13 cellular contexts compared by ENCODE assay signal in genomic region chr1:12432897-12433296, GRCh38.
A peak's percentile ranks its signal among the peaks of the same experiment; 100 is the strongest.
DNase-seq lines count a peak whose midpoint lies in the region; ATAC-seq and TF ChIP-seq lines count a peak whose summit lies in the region.
"Had no signal": no experiment of that assay in that cellular context is flagged by ENCODE, and none has a peak within 500 bp of the region (broad histone marks: within the 10 kb centered on the region; RNA-seq: fewer than 3 reads in every experiment).

No MANE protein-coding gene starts in this region.

- no peak for TF ChIP-seq EP300 in stomach (IDR thresholded peaks at IDR 0.05)

- no peak for TF ChIP-seq CTCF in HCT116 (IDR thresholded peaks at IDR 0.05 in 2 of 3, conservative IDR thresholded peaks at IDR 0.05 in 1 of 3; ENCODE audit: borderline replicate concordance in 1 of 3, insufficient read depth in 1 of 3, low read depth in 2 of 3, low read length in 2 of 3)
- no peak for TF ChIP-seq CTCF in lower lobe of right lung (IDR thresholded peaks at IDR 0.05)
- TF ChIP-seq CTCF in stomach (IDR thresholded peaks at IDR 0.05) = no peak

- no peak for TF ChIP-seq POLR2A in HCT116 (IDR thresholded peaks at IDR 0.05; ENCODE audit: borderline replicate concordance, extremely low read depth, insufficient read depth, insufficient read length)
- no peak for TF ChIP-seq POLR2A in stomach (IDR thresholded peaks at IDR 0.05)

- CTCF ChIA-PET in HCT116 (lab: Charles Lee) = no interaction called here

- H3K9me3 ChIP-seq in HCT116 (ENCODE audit: control insufficient read depth in 1 of 2, insufficient read depth in 1 of 2, low read depth in 1 of 2, low read length in 2 of 2) = peaks cover 0 to 4% of the 10 kb centered on the region in 2 experiments; a peak in 1 of 4 replicates
- H3K9me3 ChIP-seq in lower lobe of right lung = no peaks in the 10 kb centered on the region
- H3K9me3 ChIP-seq in stomach = no peaks in the 10 kb centered on the region

- no peak for ATAC-seq in HCT116
- ATAC-seq in activated naive CD8-positive, alpha-beta T cell treated with anti-CD3 and anti-CD28 coated beads, Interleukin-2, amount 50 U/mL, for 24 hours = no peak
- no peak for ATAC-seq in lower lobe of right lung
- no peak for ATAC-seq in GM18498 (IDR thresholded peaks at IDR 0.05; ENCODE audit: unreplicated experiment)

- peaks cover 5% of the 10 kb centered on the region for H3K9me3 Mint-ChIP-seq in activated naive CD8-positive, alpha-beta T cell treated with anti-CD3 and anti-CD28 coated beads, Interleukin-2, amount 50 U/mL, for 24 hours
- H3K9me3 Mint-ChIP-seq: endodermal cell had no signal

- peaks cover 40 to 52% of the 10 kb centered on the region in 2 experiments for H3K4me1 ChIP-seq in HCT116 (ENCODE audit: control insufficient read depth in 1 of 2, insufficient read depth in 2 of 2, low read length in 2 of 2)
- H3K4me1 ChIP-seq in lower lobe of right lung = peaks cover 52% of the 10 kb centered on the region
- peaks cover 31 to 61% (median 50%) of the 10 kb centered on the region in 4 donors for H3K4me1 ChIP-seq in stomach

- WGBS in stomach, 5 donors = 87 to 94% (median 88%) methylated on average over 6 of the region's 6 CpGs

- no TSS peak for BruUV-seq in HCT116 (replicated peaks; lab: Mats Ljungman, UMichigan)

- no peaks in the 10 kb centered on the region for H3K9me2 ChIP-seq in HCT116 (ENCODE audit: insufficient read depth)

- H2AFZ ChIP-seq in HCT116 (ENCODE audit: low read depth, low read length, poor library complexity, severe bottlenecking) = no peak overlapping the region

- H3K36me3 Mint-ChIP-seq in activated naive CD8-positive, alpha-beta T cell treated with anti-CD3 and anti-CD28 coated beads, Interleukin-2, amount 50 U/mL, for 24 hours (ENCODE audit: low read depth) = peaks cover 46% of the 10 kb centered on the region

- H3K79me2 ChIP-seq in HCT116 (ENCODE audit: insufficient read depth, low read length) = no peaks in the 10 kb centered on the region

- peak overlapping the region in 1 of 2 experiments; percentile 31; a peak in 2 of 4 replicates for H3K4me3 ChIP-seq in HCT116 (replicated peaks in 1 of 2; ENCODE audit: low read depth in 1 of 2, low read length in 2 of 2)
- no peak overlapping the region for H3K4me3 ChIP-seq in lower lobe of right lung
- H3K4me3 ChIP-seq in stomach = no peak overlapping the region

- DNase-seq in HCT116 (ENCODE audit: low read depth, low spot score) (no peak), lower lobe of right lung (no peak), stomach (no peak), Kasumi-1 (lab: John Stamatoyannopoulos, UW) (no peak), NCI-H748 (lab: John Stamatoyannopoulos, UW; ENCODE audit: unreplicated experiment) (no peak), GDM1 (lab: John Stamatoyannopoulos, UW) (no peak)
- DNase-seq in activated naive CD8-positive, alpha-beta T cell treated with anti-CD3 and anti-CD28 coated beads, Interleukin-2, amount 50 U/mL, for 24 hours = no peak
- DNase-seq: naive B cell; NCI-H1105; NCI-H524 treated with DMSO at 0.1 percent for 48 hours; stimulated activated CD8-positive, alpha-beta memory T cell treated with anti-CD3 and anti-CD28 coated beads, Interleukin-4, amount 100 ng/mL, for 48 hours had no signal

- no peaks in the 10 kb centered on the region for H3K27me3 ChIP-seq in HCT116 (ENCODE audit: insufficient read depth, low read length)
- no peaks in the 10 kb centered on the region for H3K27me3 ChIP-seq in lower lobe of right lung (ENCODE audit: low read depth)
- no peaks in the 10 kb centered on the region for H3K27me3 ChIP-seq in stomach

- H4K20me1 ChIP-seq in HCT116 (ENCODE audit: insufficient read depth) = no peaks in the 10 kb centered on the region

- peak overlapping the region; percentile 43; the same call in 1 of the 2 replicates for H3K9ac ChIP-seq in HCT116 (ENCODE audit: low read length)

- H3K36me3 ChIP-seq in HCT116 (ENCODE audit: control insufficient read depth in 1 of 2, insufficient read depth in 2 of 2, low read length in 2 of 2) (no peaks in the 10 kb centered on the region; a peak in 1 of 4 replicates), lower lobe of right lung (peaks cover 5% of the 10 kb centered on the region), stomach (peaks cover 0 to 22% (median 14%) of the 10 kb centered on the region in 4 donors)

- TF ChIP-seq RAD21 in HCT116 (IDR thresholded peaks at IDR 0.05; ENCODE audit: low read depth) = no peak

- H3K4me3 Mint-ChIP-seq in activated naive CD8-positive, alpha-beta T cell treated with anti-CD3 and anti-CD28 coated beads, Interleukin-2, amount 50 U/mL, for 24 hours = no peak overlapping the region
- H3K4me3 Mint-ChIP-seq: endodermal cell had no signal

- peak overlapping the region; percentile 66 for H3K27ac ChIP-seq in HCT116 (ENCODE audit: low read depth, low read length)
- peak overlapping the region; percentile 67 for H3K27ac ChIP-seq in lower lobe of right lung
- H3K27ac ChIP-seq in stomach = peak overlapping the region in 4 of 5 donors; percentile 69 to 78 (median 72)

- peaks cover 80% of the 10 kb centered on the region for H3K4me1 Mint-ChIP-seq in activated naive CD8-positive, alpha-beta T cell treated with anti-CD3 and anti-CD28 coated beads, Interleukin-2, amount 50 U/mL, for 24 hours

- peak overlapping the region; percentile 73 for H3K4me2 ChIP-seq in HCT116 (ENCODE audit: low read length)

- H3K27me3 Mint-ChIP-seq in activated naive CD8-positive, alpha-beta T cell treated with anti-CD3 and anti-CD28 coated beads, Interleukin-2, amount 50 U/mL, for 24 hours = peaks cover 2% of the 10 kb centered on the region
- H3K27me3 Mint-ChIP-seq: naive B cell had no signal

- RAD21 ChIA-PET in HCT116 (lab: Charles Lee; ENCODE audit: low non-redundant PET in 1 of 2, low total read pairs in 2 of 2, uncharacterized antibody in 2 of 2, unreplicated experiment in 2 of 2) = interaction anchor here in 1 of 2 experiments (0.8 kb wide), 2 partner anchors 53 to 69 kb away, joined by 3 read pairs; no protein-coding TSS in a partner anchor

- H3K27ac Mint-ChIP-seq in activated naive CD8-positive, alpha-beta T cell treated with anti-CD3 and anti-CD28 coated beads, Interleukin-2, amount 50 U/mL, for 24 hours = peak overlapping the region; percentile 94
- H3K27ac Mint-ChIP-seq: endodermal cell had no signal

- intact Hi-C loops in HCT116 (cut with micrococcal nuclease) (loop anchor here (1.0 to 5.0 kb wide), 2 partner anchors 109 to 186 kb away; no protein-coding TSS in a partner anchor), lower lobe of right lung (cut with DNase I) (no loop called here), stomach (cut with DNase I; ENCODE audit: low total_unique reads) (no loop called here)

- POLR2A ChIA-PET in HCT116 (lab: Charles Lee) = interaction anchor here (2.1 kb wide), 1 partner anchor 42 kb away, joined by 5 read pairs; no protein-coding TSS in a partner anchor

TF ChIP-seq in HCT116, 20 proteins besides CTCF, POLR2A, EP300 and RAD21:
- TF ChIP-seq EZH2phosphoT487 (IDR thresholded peaks at IDR 0.05; ENCODE audit: borderline replicate concordance) = no peak
- TF ChIP-seq, protein P1, sequence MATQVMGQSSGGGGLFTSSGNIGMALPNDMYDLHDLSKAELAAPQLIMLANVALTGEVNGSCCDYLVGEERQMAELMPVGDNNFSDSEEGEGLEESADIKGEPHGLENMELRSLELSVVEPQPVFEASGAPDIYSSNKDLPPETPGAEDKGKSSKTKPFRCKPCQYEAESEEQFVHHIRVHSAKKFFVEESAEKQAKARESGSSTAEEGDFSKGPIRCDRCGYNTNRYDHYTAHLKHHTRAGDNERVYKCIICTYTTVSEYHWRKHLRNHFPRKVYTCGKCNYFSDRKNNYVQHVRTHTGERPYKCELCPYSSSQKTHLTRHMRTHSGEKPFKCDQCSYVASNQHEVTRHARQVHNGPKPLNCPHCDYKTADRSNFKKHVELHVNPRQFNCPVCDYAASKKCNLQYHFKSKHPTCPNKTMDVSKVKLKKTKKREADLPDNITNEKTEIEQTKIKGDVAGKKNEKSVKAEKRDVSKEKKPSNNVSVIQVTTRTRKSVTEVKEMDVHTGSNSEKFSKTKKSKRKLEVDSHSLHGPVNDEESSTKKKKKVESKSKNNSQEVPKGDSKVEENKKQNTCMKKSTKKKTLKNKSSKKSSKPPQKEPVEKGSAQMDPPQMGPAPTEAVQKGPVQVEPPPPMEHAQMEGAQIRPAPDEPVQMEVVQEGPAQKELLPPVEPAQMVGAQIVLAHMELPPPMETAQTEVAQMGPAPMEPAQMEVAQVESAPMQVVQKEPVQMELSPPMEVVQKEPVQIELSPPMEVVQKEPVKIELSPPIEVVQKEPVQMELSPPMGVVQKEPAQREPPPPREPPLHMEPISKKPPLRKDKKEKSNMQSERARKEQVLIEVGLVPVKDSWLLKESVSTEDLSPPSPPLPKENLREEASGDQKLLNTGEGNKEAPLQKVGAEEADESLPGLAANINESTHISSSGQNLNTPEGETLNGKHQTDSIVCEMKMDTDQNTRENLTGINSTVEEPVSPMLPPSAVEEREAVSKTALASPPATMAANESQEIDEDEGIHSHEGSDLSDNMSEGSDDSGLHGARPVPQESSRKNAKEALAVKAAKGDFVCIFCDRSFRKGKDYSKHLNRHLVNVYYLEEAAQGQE (IDR thresholded peaks at IDR 0.05; ENCODE audit: low read depth) = no peak
- no peak for TF ChIP-seq CBX3 (IDR thresholded peaks at IDR 0.05; ENCODE audit: low read depth)
- no peak for TF ChIP-seq ZFX (IDR thresholded peaks at IDR 0.05)
- no peak for TF ChIP-seq YY1 (IDR thresholded peaks at IDR 0.05; ENCODE audit: extremely low read depth, insufficient replicate concordance, low read depth, low read length)
- no peak for TF ChIP-seq POLR2AphosphoS5 (IDR thresholded peaks at IDR 0.05; ENCODE audit: low read depth, low read length)
- no peak for TF ChIP-seq JUND (IDR thresholded peaks at IDR 0.05)
- no peak for TF ChIP-seq FOSL1 (IDR thresholded peaks at IDR 0.05; ENCODE audit: low read depth)
- no peak for TF ChIP-seq SRF (IDR thresholded peaks at IDR 0.05; ENCODE audit: low read depth)
- no peak for TF ChIP-seq ATF3 (IDR thresholded peaks at IDR 0.05)
- TF ChIP-seq EZH2 (IDR thresholded peaks at IDR 0.05) = no peak
- no peak for TF ChIP-seq ELF1 (IDR thresholded peaks at IDR 0.05; ENCODE audit: borderline replicate concordance, low read depth)
- TF ChIP-seq, protein P2, sequence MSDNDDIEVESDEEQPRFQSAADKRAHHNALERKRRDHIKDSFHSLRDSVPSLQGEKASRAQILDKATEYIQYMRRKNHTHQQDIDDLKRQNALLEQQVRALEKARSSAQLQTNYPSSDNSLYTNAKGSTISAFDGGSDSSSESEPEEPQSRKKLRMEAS (IDR thresholded peaks at IDR 0.05) = no peak
- no peak for TF ChIP-seq TCF7L2 (IDR thresholded peaks at IDR 0.05; ENCODE audit: borderline replicate concordance, extremely low read depth, insufficient read depth, insufficient read length)
- no peak for TF ChIP-seq EGR1 (IDR thresholded peaks at IDR 0.05; ENCODE audit: low read depth)
